Comparison of ENCODE assay signal across 31 cellular contexts in the genomic region with DNA sequence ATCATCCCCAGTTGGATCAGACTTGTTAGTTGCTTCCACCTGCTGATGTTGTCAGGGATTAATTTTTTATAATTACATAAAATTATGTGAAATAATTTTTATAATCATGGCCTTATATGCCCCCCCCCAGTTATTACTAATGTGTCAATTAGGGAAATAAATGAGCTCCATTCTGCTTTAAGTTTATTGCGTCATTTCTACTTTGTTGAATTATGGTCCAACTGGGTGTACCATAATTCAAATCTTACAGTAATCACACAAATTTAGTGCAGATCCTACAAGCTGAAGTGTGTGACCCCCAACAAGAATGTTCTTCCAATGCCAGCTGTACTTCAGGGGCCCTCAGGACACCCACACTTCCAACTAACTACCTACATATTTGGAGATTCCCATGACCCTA. TPM values are rescaled to one million over a fixed set of nuclear protein-coding genes. Genes with fewer than 3 reads are reported as not detected.
"Had no signal": no experiment of that assay in that cellular context is flagged by ENCODE, and none has a peak within 500 bp of the region (broad histone marks: within the 10 kb centered on the region; RNA-seq: fewer than 3 reads in every experiment).

No MANE protein-coding gene starts in this region.

- H3K4me3 Mint-ChIP-seq: dendritic cell treated with granulocyte-macrophage colony-stimulating factor and Interleukin-4, amounts not matched to agents 40 ng/mL and 50 ng/mL, for 4 days; effector memory CD8-positive, alpha-beta T cell had no signal

- DNase-seq: colonic mucosa; cortex of kidney; dermis blood vessel endothelial cell; dorsolateral prefrontal cortex; effector CD4-positive, alpha-beta T cell; effector CD8-positive, alpha-beta T cell; effector memory CD4-positive, alpha-beta T cell; effector memory CD8-positive, alpha-beta T cell; erythroblast; esophagus squamous epithelium; foreskin fibroblast; foreskin keratinocyte; foreskin melanocyte; gastrocnemius medialis; glutamatergic neuron; head of caudate nucleus; heart left ventricle; heart right ventricle had no signal

- H3K36me3 ChIP-seq: colonic mucosa, esophagus muscularis mucosa, esophagus squamous epithelium, gastrocnemius medialis, gastroesophageal sphincter, heart left ventricle, heart right ventricle had no signal

- H3K27ac ChIP-seq: colonic mucosa, coronary artery, dorsolateral prefrontal cortex, epithelial cell of prostate, esophagus muscularis mucosa, esophagus squamous epithelium, foreskin keratinocyte, gastrocnemius medialis, gastroesophageal sphincter, heart left ventricle, heart right ventricle had no signal

- H3K9me3 ChIP-seq: colonic mucosa, esophagus muscularis mucosa, esophagus squamous epithelium, gastrocnemius medialis, gastroesophageal sphincter, heart left ventricle had no signal

- H3K4me3 ChIP-seq: colonic mucosa, coronary artery, dorsolateral prefrontal cortex, esophagus muscularis mucosa, esophagus squamous epithelium, gastrocnemius medialis, gastroesophageal sphincter, heart left ventricle, heart right ventricle had no signal

- FAIRE-seq: colon, endometrium, endothelial cell of umbilical vein, frontal cortex had no signal

- ATAC-seq: effector memory CD8-positive, alpha-beta T cell; esophagus mucosa; foreskin keratinocyte; gastrocnemius medialis; gastroesophageal sphincter; heart left ventricle; heart right ventricle had no signal

- H3K27me3 Mint-ChIP-seq: dendritic cell treated with granulocyte-macrophage colony-stimulating factor and Interleukin-4, amounts not matched to agents 40 ng/mL and 50 ng/mL, for 4 days; effector memory CD8-positive, alpha-beta T cell had no signal

- H3K4me1 ChIP-seq: colonic mucosa, foreskin keratinocyte, gastrocnemius medialis, gastroesophageal sphincter, heart left ventricle, heart right ventricle had no signal

- H3K27ac Mint-ChIP-seq: dendritic cell treated with granulocyte-macrophage colony-stimulating factor and Interleukin-4, amounts not matched to agents 40 ng/mL and 50 ng/mL, for 4 days; effector memory CD8-positive, alpha-beta T cell had no signal

- H3K27me3 ChIP-seq: colonic mucosa, esophagus muscularis mucosa, esophagus squamous epithelium, foreskin keratinocyte, gastrocnemius medialis, gastroesophageal sphincter, heart left ventricle, heart right ventricle had no signal

RNA-seq across cellular contexts. Expression of gene MAGEL2, which starts 46.9 kb away (rescaled TPM):
- total RNA-seq: dermis blood vessel endothelial cell, dermis microvascular lymphatic vessel endothelial cell, endothelial cell of umbilical vein, fibroblast of villous mesenchyme, foreskin keratinocyte had no signal
- polyA plus RNA-seq: endothelial cell of umbilical vein, fibroblast of lung, foreskin keratinocyte had no signal
